In genomic region chr13:23656637-23657036, GRCh38 we compare ENCODE assay signal across 10 cellular contexts.
DNase-seq lines count a peak whose midpoint lies in the region; ATAC-seq, FAIRE-seq and TF ChIP-seq lines count a peak whose summit lies in the region.
"Had no signal": no experiment of that assay in that cellular context is flagged by ENCODE, and none has a peak within 500 bp of the region (broad histone marks: within the 10 kb centered on the region; RNA-seq: fewer than 3 reads in every experiment).

No MANE protein-coding gene starts in this region.

- ATAC-seq in GM18498 (IDR thresholded peaks at IDR 0.05; ENCODE audit: unreplicated experiment) (peak; percentile 58), GM12878 (peak; percentile 47; the same call in 2 of the 3 replicates), GM19455 (IDR thresholded peaks at IDR 0.05; ENCODE audit: unreplicated experiment) (no peak)
- ATAC-seq: activated CD8-positive, alpha-beta memory T cell treated with anti-CD3 and anti-CD28 coated beads, Interleukin-2, amount 10 ng/mL, durations not matched to agents 7 days and 5 days had no signal

- TF ChIP-seq EP300 in GM12878 (IDR thresholded peaks at IDR 0.05; ENCODE audit: borderline replicate concordance in 1 of 2, control insufficient read depth in 1 of 2, low read depth in 2 of 2, low read length in 2 of 2): no peak

- DNase-seq in NB4 (ENCODE audit: low read depth) (peak; percentile 79), GM12878 (ENCODE audit: low read depth, low spot score) (no peak), non-pigmented ciliary epithelial cell (ENCODE audit: low read depth) (peak; percentile 92), islet precursor cell (no peak), MCF 10A (ENCODE audit: unreplicated experiment) (no peak)
- DNase-seq in activated naive CD4-positive, alpha-beta T cell treated with anti-CD3 and anti-CD28 coated beads, Interleukin-2, amount 10 ng/mL, durations not matched to agents 7 days and 5 days: no peak
- DNase-seq: activated CD8-positive, alpha-beta memory T cell treated with anti-CD3 and anti-CD28 coated beads, Interleukin-2, amount 10 ng/mL, durations not matched to agents 7 days and 5 days; KG1 had no signal

- SMC1A ChIA-PET in GM12878 (lab: Charles Lee; ENCODE audit: uncharacterized antibody, unreplicated experiment): interaction anchor here (0.9 to 1.0 kb wide), 2 partner anchors 22 to 511 kb away, joined by 3 read pairs; no protein-coding TSS in a partner anchor

- H3K4me3 ChIP-seq in NB4 (ENCODE audit: low read depth, low read length) (no peak overlapping the region), GM12878 (no peak overlapping the region)

- TF ChIP-seq POLR2A in NB4 (IDR thresholded peaks at IDR 0.05; ENCODE audit: extremely low read depth, insufficient read length) (no peak), GM12878 (IDR thresholded peaks at IDR 0.05; ENCODE audit: low read depth, low read length) (no peak)

- 0 out of 2 replicates have a peak overlapping the region, but pooled peaks have one; percentile 12 for H3K27ac ChIP-seq in GM12878 (ENCODE audit: control insufficient read depth, insufficient read depth)

- TF ChIP-seq RAD21 in GM12878 (IDR thresholded peaks at IDR 0.05; ENCODE audit: insufficient read depth, low read depth, low read length): no peak

- no peaks in the 10 kb centered on the region for H4K20me1 ChIP-seq in GM12878 (ENCODE audit: control insufficient read depth, insufficient read depth)

- peaks cover 7% of the 10 kb centered on the region; the same call in 2 of the 3 replicates for H3K9me3 ChIP-seq in GM12878 (replicated peaks; ENCODE audit: control insufficient read depth, insufficient read depth, low read length)

- POLR2A ChIA-PET in GM12878 (lab: Charles Lee): interaction anchor here (0.7 kb wide), 1 partner anchor 28 kb away, joined by 3 read pairs; no protein-coding TSS in a partner anchor
- POLR2A ChIA-PET in MCF 10A (lab: Yijun Ruan, JAX): no interaction called here

- WGBS in GM12878 (ENCODE audit: insufficient coverage, insufficient replicate concordance, low lambda C conversion rate, missing lambda C conversion rate): 32% methylated on average over 3 of the region's 3 CpGs

- CTCF ChIA-PET in GM12878 (lab: Yijun Ruan, JAX): no interaction called here
- CTCF ChIA-PET in activated naive CD4-positive, alpha-beta T cell treated with anti-CD3 and anti-CD28 coated beads, Interleukin-2, amount 10 ng/mL, durations not matched to agents 7 days and 5 days (lab: Charles Lee): no interaction called here
- CTCF ChIA-PET in MCF 10A (lab: Yijun Ruan, JAX): interaction anchor here (0.7 kb wide), 1 partner anchor 1105 kb away, joined by 3 read pairs; no protein-coding TSS in a partner anchor

- H3K9me3 Mint-ChIP-seq in activated naive CD4-positive, alpha-beta T cell treated with anti-CD3 and anti-CD28 coated beads, Interleukin-2, amount 10 ng/mL, durations not matched to agents 7 days and 5 days: no peaks in the 10 kb centered on the region
- no peaks in the 10 kb centered on the region for H3K9me3 Mint-ChIP-seq in MCF 10A (ENCODE audit: unreplicated experiment)

- RAD21 ChIA-PET in GM12878 (lab: Charles Lee; ENCODE audit: unreplicated experiment): interaction anchor here (0.8 kb wide), 1 partner anchor 86 kb away, joined by 3 read pairs; the partner anchor contains the start of gene TNFRSF19

- H3K4me3 Mint-ChIP-seq in activated naive CD4-positive, alpha-beta T cell treated with anti-CD3 and anti-CD28 coated beads, Interleukin-2, amount 10 ng/mL, durations not matched to agents 7 days and 5 days: no peak overlapping the region
- no peak overlapping the region for H3K4me3 Mint-ChIP-seq in MCF 10A (ENCODE audit: unreplicated experiment)
- H3K4me3 Mint-ChIP-seq: activated CD8-positive, alpha-beta memory T cell treated with anti-CD3 and anti-CD28 coated beads, Interleukin-2, amount 10 ng/mL, durations not matched to agents 7 days and 5 days had no signal

- peaks cover 0 to 9% of the 10 kb centered on the region in 2 experiments; a peak in 2 of 4 replicates for H3K36me3 ChIP-seq in GM12878 (ENCODE audit: control insufficient read depth in 2 of 2, insufficient read depth in 2 of 2, low read length in 1 of 2)

- no peak overlapping the region for H3K9ac ChIP-seq in GM12878 (ENCODE audit: control insufficient read depth, insufficient read depth, low read length)

- in situ Hi-C loops in GM12878 (cut with MboI): no loop called here

- intact Hi-C loops in GM12878 (cut with micrococcal nuclease; ENCODE audit: unreplicated experiment): no loop called here
- intact Hi-C loops in MCF 10A (cut with micrococcal nuclease): no loop called here

- TF ChIP-seq CTCF in NB4 (IDR thresholded peaks at IDR 0.05; ENCODE audit: low read depth, low read length) (no peak), GM12878 (IDR thresholded peaks at IDR 0.05 in 2 of 3, conservative IDR thresholded peaks at IDR 0.05 in 1 of 3; ENCODE audit: control insufficient read depth in 2 of 3, extremely low read depth in 1 of 3, insufficient read depth in 1 of 3, low read depth in 3 of 3, low read length in 3 of 3) (no peak), MCF 10A (IDR thresholded peaks at IDR 0.05; ENCODE audit: unreplicated experiment) (no peak)

- peaks cover 23% of the 10 kb centered on the region for H3K4me1 ChIP-seq in GM12878 (ENCODE audit: control insufficient read depth, insufficient read depth, low read length)

- H3K36me3 Mint-ChIP-seq in activated naive CD4-positive, alpha-beta T cell treated with anti-CD3 and anti-CD28 coated beads, Interleukin-2, amount 10 ng/mL, durations not matched to agents 7 days and 5 days: no peaks in the 10 kb centered on the region
- peaks cover 4% of the 10 kb centered on the region for H3K36me3 Mint-ChIP-seq in MCF 10A (ENCODE audit: insufficient read depth, unreplicated experiment)

- peaks cover 2% of the 10 kb centered on the region for H3K4me1 Mint-ChIP-seq in activated naive CD4-positive, alpha-beta T cell treated with anti-CD3 and anti-CD28 coated beads, Interleukin-2, amount 10 ng/mL, durations not matched to agents 7 days and 5 days
- H3K4me1 Mint-ChIP-seq in MCF 10A (ENCODE audit: insufficient read depth, unreplicated experiment): no peaks in the 10 kb centered on the region

- no peak overlapping the region for H3K4me2 ChIP-seq in GM12878 (ENCODE audit: control insufficient read depth, insufficient read depth)

- peaks cover 7% of the 10 kb centered on the region for H3K79me2 ChIP-seq in GM12878 (ENCODE audit: control insufficient read depth, insufficient read depth, low read length)

- no peak for FAIRE-seq in GM12878 (lab: Jason Lieb, UNC)

- H3K27ac Mint-ChIP-seq in activated naive CD4-positive, alpha-beta T cell treated with anti-CD3 and anti-CD28 coated beads, Interleukin-2, amount 10 ng/mL, durations not matched to agents 7 days and 5 days: no peak overlapping the region
- H3K27ac Mint-ChIP-seq in MCF 10A (ENCODE audit: low read depth, unreplicated experiment): no peak overlapping the region
- H3K27ac Mint-ChIP-seq: activated CD8-positive, alpha-beta memory T cell treated with anti-CD3 and anti-CD28 coated beads, Interleukin-2, amount 10 ng/mL, durations not matched to agents 7 days and 5 days had no signal

- H2AFZ ChIP-seq in GM12878 (ENCODE audit: control insufficient read depth, low read depth, low read length): no peak overlapping the region

- BruUV-seq in GM12878 (replicated peaks; lab: Mats Ljungman, UMichigan) (no TSS peak), MCF 10A (replicated peaks; lab: Mats Ljungman, UMichigan) (no TSS peak)

- H3K27me3 Mint-ChIP-seq in activated naive CD4-positive, alpha-beta T cell treated with anti-CD3 and anti-CD28 coated beads, Interleukin-2, amount 10 ng/mL, durations not matched to agents 7 days and 5 days: peaks cover 16% of the 10 kb centered on the region
- no peaks in the 10 kb centered on the region for H3K27me3 Mint-ChIP-seq in MCF 10A (ENCODE audit: insufficient read depth, unreplicated experiment)

- no peaks in the 10 kb centered on the region for H3K27me3 ChIP-seq in GM12878 (replicated peaks in 1 of 2; ENCODE audit: control insufficient read depth in 2 of 2, insufficient read depth in 2 of 2, low read length in 1 of 2)

TF ChIP-seq in GM12878, 131 proteins besides CTCF, POLR2A, EP300 and RAD21 (continues in another document):
- no peak for TF ChIP-seq RBBP5 (conservative IDR thresholded peaks at IDR 0.05)
- peak; percentile 68 for TF ChIP-seq IKZF1 (conservative IDR thresholded peaks at IDR 0.05)
- 0 out of 2 replicates have a peak, but pooled peaks have one; percentile 44 for TF ChIP-seq FOXM1 (IDR thresholded peaks at IDR 0.05; ENCODE audit: low read depth, low read length)
- TF ChIP-seq TCF3 (IDR thresholded peaks at IDR 0.05; ENCODE audit: borderline replicate concordance, insufficient read depth, low read depth, low read length): peak; percentile 75; the same call in 1 of the 2 replicates
- no peak for TF ChIP-seq NBN (IDR thresholded peaks at IDR 0.05)
- TF ChIP-seq, protein P1, sequence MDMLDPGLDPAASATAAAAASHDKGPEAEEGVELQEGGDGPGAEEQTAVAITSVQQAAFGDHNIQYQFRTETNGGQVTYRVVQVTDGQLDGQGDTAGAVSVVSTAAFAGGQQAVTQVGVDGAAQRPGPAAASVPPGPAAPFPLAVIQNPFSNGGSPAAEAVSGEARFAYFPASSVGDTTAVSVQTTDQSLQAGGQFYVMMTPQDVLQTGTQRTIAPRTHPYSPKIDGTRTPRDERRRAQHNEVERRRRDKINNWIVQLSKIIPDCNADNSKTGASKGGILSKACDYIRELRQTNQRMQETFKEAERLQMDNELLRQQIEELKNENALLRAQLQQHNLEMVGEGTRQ (IDR thresholded peaks at IDR 0.05; ENCODE audit: borderline replicate concordance, low read depth, low read length): no peak
- TF ChIP-seq ATF2 (IDR thresholded peaks at IDR 0.05; ENCODE audit: low read length): peak; percentile 59; the same call in 1 of the 2 replicates
- TF ChIP-seq SIN3A (IDR thresholded peaks at IDR 0.05; ENCODE audit: low read depth, low read length): no peak
- peak; percentile 54; the same call in 1 of the 3 replicates for TF ChIP-seq POU2F2 (IDR thresholded peaks at IDR 0.05; ENCODE audit: borderline replicate concordance, low read depth, low read length)
- 0 out of 2 replicates have a peak, but pooled peaks have one; percentile 29 for TF ChIP-seq DPF2 (IDR thresholded peaks at IDR 0.05)
- peak; percentile 94 for TF ChIP-seq RUNX3 (IDR thresholded peaks at IDR 0.05; ENCODE audit: low read length)
- 0 out of 2 replicates have a peak, but pooled peaks have one; percentile 26 for TF ChIP-seq CBFB (IDR thresholded peaks at IDR 0.05; ENCODE audit: low read depth)

Comparison
In these comparisons a context has a peak if more than half of its experiments do, and no peak if none do; other contexts are left out.
1. DNase-seq: peak in NB4 (single experiment) and non-pigmented ciliary epithelial cell (single experiment); none in GM12878 (single experiment), islet precursor cell (single experiment), activated naive CD4-positive, alpha-beta T cell treated with anti-CD3 and anti-CD28 coated beads, Interleukin-2, amount 10 ng/mL, durations not matched to agents 7 days and 5 days (single experiment) and MCF 10A (single experiment).